ENCODE assay signal across 7 cellular contexts in the genomic region with DNA sequence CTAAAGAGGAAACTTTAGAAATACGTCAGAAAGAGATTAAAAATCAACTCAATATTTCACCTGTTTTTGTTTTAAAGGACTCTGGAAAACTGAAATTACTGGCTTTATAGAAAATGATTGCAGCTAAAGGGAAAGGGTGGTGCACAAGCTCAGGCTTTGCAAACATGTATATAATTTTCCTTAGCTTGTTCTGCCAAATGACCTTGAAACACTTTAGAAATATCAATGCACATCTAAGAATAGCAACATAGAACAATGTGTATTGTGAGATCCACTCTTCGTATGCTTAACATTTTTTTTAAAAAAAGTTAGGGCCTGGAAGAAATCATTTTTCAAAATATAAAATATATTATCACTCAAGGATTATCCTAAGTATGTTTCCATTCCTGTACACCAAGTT.
"Had no signal": no experiment of that assay in that cellular context is flagged by ENCODE, and none has a peak within 500 bp of the region (broad histone marks: within the 10 kb centered on the region; RNA-seq: fewer than 3 reads in every experiment).

No MANE protein-coding gene starts in this region.

- DNase-seq: H9, HCEC 1CT, IMR-90 had no signal

- H3K4me3 ChIP-seq: GM23338 had no signal

- ATAC-seq: GM23338 had no signal

- FAIRE-seq: H1, H54, HTR-8/SVneo had no signal
